21 cellular contexts compared by ENCODE assay signal in the genomic region with DNA sequence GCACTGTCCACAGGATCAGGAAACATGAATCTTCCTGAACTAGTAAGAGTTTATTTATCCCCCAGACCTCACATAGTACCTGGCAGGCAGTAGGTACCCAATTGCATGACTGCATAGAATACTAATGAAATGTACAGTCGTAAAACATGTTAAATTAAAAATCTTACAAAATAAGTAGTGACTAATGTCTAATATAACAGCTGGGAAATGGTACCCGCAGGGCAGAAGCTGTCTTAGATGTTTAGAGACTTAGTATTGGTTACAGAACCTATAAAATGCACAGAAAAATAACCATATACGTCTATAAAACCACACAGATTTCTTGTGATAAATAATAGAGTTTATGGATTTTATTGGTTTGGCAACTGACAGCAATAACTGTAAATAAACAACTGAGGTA.
A peak's percentile ranks its signal among the peaks of the same experiment; 100 is the strongest.
DNase-seq lines count a peak whose midpoint lies in the region; ATAC-seq and TF ChIP-seq lines count a peak whose summit lies in the region.
"Had no signal": no experiment of that assay in that cellular context is flagged by ENCODE, and none has a peak within 500 bp of the region (broad histone marks: within the 10 kb centered on the region; RNA-seq: fewer than 3 reads in every experiment).

No MANE protein-coding gene starts in this region.

- H3K9me2 ChIP-seq in PC-3 (replicated peaks; ENCODE audit: low read length), result no peaks in the 10 kb centered on the region

- no peak for TF ChIP-seq POLR2A in suprapubic skin (IDR thresholded peaks at IDR 0.05)

- H3K4me1 ChIP-seq in PC-3 (ENCODE audit: insufficient read depth, low read length) (peaks cover 21% of the 10 kb centered on the region), suprapubic skin (no peaks in the 10 kb centered on the region)
- H3K4me1 ChIP-seq: A549, Caco-2 had no signal

- peak overlapping the region; percentile 19 for H3K4me2 ChIP-seq in PC-3 (ENCODE audit: low read length)
- H3K4me2 ChIP-seq: A549; BLaER1 treated with 17β-estradiol and CSF1 and Interleukin-3, amounts not matched to agents 10 nM and 100 nM had no signal

- H2AFZ ChIP-seq in PC-3 (ENCODE audit: low read length), result no peak overlapping the region

- no peaks in the 10 kb centered on the region for H3K36me3 ChIP-seq in PC-3 (ENCODE audit: low read depth, low read length)
- no peaks in the 10 kb centered on the region for H3K36me3 ChIP-seq in suprapubic skin
- H3K36me3 ChIP-seq: BLaER1 treated with 17β-estradiol and CSF1 and Interleukin-3, amounts not matched to agents 10 nM and 100 nM had no signal

- no peaks in the 10 kb centered on the region for H3F3A ChIP-seq in PC-3 (ENCODE audit: low read length, unreplicated experiment)

- intact Hi-C loops in PC-3 (cut with micrococcal nuclease), result no loop called here

- peak overlapping the region; percentile 43 for H3K9ac ChIP-seq in PC-3 (ENCODE audit: low read length)
- H3K9ac ChIP-seq: BLaER1 treated with 17β-estradiol and CSF1 and Interleukin-3, amounts not matched to agents 10 nM and 100 nM had no signal

- H3K9me3 ChIP-seq in PC-3 (ENCODE audit: low read length), result no peaks in the 10 kb centered on the region
- H3K9me3 ChIP-seq in suprapubic skin, result no peaks in the 10 kb centered on the region
- H3K9me3 ChIP-seq: A549; BLaER1 treated with 17β-estradiol and CSF1 and Interleukin-3, amounts not matched to agents 10 nM and 100 nM; Caco-2 had no signal

- H3K27me3 ChIP-seq in PC-3 (ENCODE audit: low read length) (no peaks in the 10 kb centered on the region), suprapubic skin (no peaks in the 10 kb centered on the region)
- H3K27me3 ChIP-seq: BLaER1 treated with 17β-estradiol and CSF1 and Interleukin-3, amounts not matched to agents 10 nM and 100 nM had no signal

- no peaks in the 10 kb centered on the region for H4K20me1 ChIP-seq in PC-3 (ENCODE audit: low read length)
- H4K20me1 ChIP-seq: BLaER1 treated with 17β-estradiol and CSF1 and Interleukin-3, amounts not matched to agents 10 nM and 100 nM had no signal

- no TSS peak for BruUV-seq in PC-3 (replicated peaks; lab: Mats Ljungman, UMichigan)

- DNase-seq in EH (ENCODE audit: low read depth), result peak; percentile 6
- peak; percentile 46 for DNase-seq in LNCaP clone FGC (ENCODE audit: low read depth)
- DNase-seq in PC-3, result peak; percentile 64
- DNase-seq in islet precursor cell, result peak; percentile 2
- no peak for DNase-seq in NAMALWA (ENCODE audit: low spot score)
- no peak for DNase-seq in nucleus accumbens (lab: John Stamatoyannopoulos, UW)
- DNase-seq in suprapubic skin (ENCODE audit: low spot score in 2 of 2), result no peak
- DNase-seq: AML-193; Caco-2; Calu3; CD4-positive, alpha-beta T cell; CD8-positive, alpha-beta T cell; DMS79 treated with DMSO at 0.1 percent for 48 hours; EL; GDM1 had no signal

- H3K79me2 ChIP-seq in PC-3 (ENCODE audit: low read length), result no peaks in the 10 kb centered on the region

- TF ChIP-seq CTCF in LNCaP clone FGC (IDR thresholded peaks at IDR 0.05; ENCODE audit: control insufficient read depth, extremely low read depth, insufficient read depth) (no peak), PC-3 (conservative IDR thresholded peaks at IDR 0.05; ENCODE audit: low read depth, low read length) (no peak), suprapubic skin (IDR thresholded peaks at IDR 0.05) (no peak)

- CTCF ChIA-PET in PC-3 (lab: Charles Lee), result no interaction called here

- H3K4me3 ChIP-seq in LNCaP clone FGC (ENCODE audit: low read depth, low read length), result no peak overlapping the region
- no peak overlapping the region for H3K4me3 ChIP-seq in PC-3 (ENCODE audit: low read length)
- no peak overlapping the region for H3K4me3 ChIP-seq in suprapubic skin
- H3K4me3 ChIP-seq: A549; BLaER1 treated with 17β-estradiol and CSF1 and Interleukin-3, amounts not matched to agents 10 nM and 100 nM; GM12878 had no signal

- H3K27ac ChIP-seq in PC-3 (ENCODE audit: low read length) (peak overlapping the region; percentile 68), suprapubic skin (no peak overlapping the region)
- H3K27ac ChIP-seq: 22Rv1; A549; BLaER1 treated with 17β-estradiol and CSF1 and Interleukin-3, amounts not matched to agents 10 nM and 100 nM; C4-2B had no signal

- peak; percentile 74 for ATAC-seq in PC-3
- no peak for ATAC-seq in HG03097 (IDR thresholded peaks at IDR 0.05; ENCODE audit: low FRiP score, unreplicated experiment)
- ATAC-seq: A549; CD8-positive, alpha-beta T cell; GM12878 had no signal

- POLR2A ChIA-PET in PC-3 (lab: Charles Lee; ENCODE audit: unreplicated experiment), result interaction anchor here (0.5 to 0.6 kb wide), 2 partner anchors 31 to 251 kb away, joined by 3 to 9 read pairs; no protein-coding TSS in a partner anchor

- no peak for TF ChIP-seq EP300 in suprapubic skin (IDR thresholded peaks at IDR 0.05)

- WGBS in suprapubic skin, result 63% methylated on average over 3 of the region's 3 CpGs

Comparison
In these comparisons a context has a peak if more than half of its experiments do, and no peak if none do; other contexts are left out.
1. DNase-seq: peak in EH (single experiment), LNCaP clone FGC (single experiment), PC-3 (single experiment) and islet precursor cell (single experiment); none in NAMALWA (single experiment), nucleus accumbens (0 of 56) and suprapubic skin (0 of 2).